11 cellular contexts compared by ENCODE assay signal in the genomic region with DNA sequence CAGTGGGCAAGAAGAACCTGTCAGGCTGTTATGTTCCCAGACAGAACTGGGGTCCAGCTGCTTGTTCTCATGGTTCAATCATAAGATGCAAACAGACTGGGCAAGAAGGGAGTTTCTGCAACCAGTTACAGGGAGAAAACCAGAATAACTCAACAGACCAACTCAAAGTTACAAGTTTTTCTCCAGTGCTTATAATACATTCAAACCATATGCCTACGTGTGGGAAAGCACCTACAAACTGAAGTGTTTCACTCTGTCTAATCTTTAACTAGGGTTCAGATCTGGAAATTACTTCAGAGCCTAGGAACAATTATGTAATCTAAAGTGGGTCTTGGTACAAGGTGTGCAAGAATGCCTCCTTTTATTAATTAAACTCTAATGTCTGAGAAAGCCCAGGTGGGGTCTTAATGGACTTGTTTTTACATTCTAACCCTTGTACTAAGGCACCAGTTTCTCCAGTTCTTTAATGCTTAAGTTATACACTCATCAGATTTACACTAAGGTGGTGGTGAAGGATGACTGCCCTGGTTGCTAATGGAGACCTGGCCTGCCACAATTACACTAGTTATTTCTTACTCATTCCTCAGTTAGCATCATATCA.
DNase-seq lines count a peak whose midpoint lies in the region; ATAC-seq and TF ChIP-seq lines count a peak whose summit lies in the region.
"Had no signal": no experiment of that assay in that cellular context is flagged by ENCODE, and none has a peak within 500 bp of the region (broad histone marks: within the 10 kb centered on the region; RNA-seq: fewer than 3 reads in every experiment).

No MANE protein-coding gene starts in this region.

- TF ChIP-seq CTCF in MM.1S (IDR thresholded peaks at IDR 0.05; ENCODE audit: low read length) = no peak
- no peak for TF ChIP-seq CTCF in WTC11 (IDR thresholded peaks at IDR 0.05)

- no peaks in the 10 kb centered on the region for H4K20me1 ChIP-seq in MM.1S (ENCODE audit: insufficient read depth, low read length)

- H3K36me3 ChIP-seq in MM.1S (replicated peaks; ENCODE audit: insufficient read depth, low read length) = no peaks in the 10 kb centered on the region

- H3K9ac ChIP-seq in MM.1S (ENCODE audit: low read length) = no peak overlapping the region

- H3K4me2 ChIP-seq in MM.1S (ENCODE audit: low read depth, low read length) = no peak overlapping the region

- no peak overlapping the region for H3K4me3 Mint-ChIP-seq in WTC11
- H3K4me3 Mint-ChIP-seq: T-helper 17 cell had no signal

- peak; percentile 73 for ATAC-seq in GM18867 (IDR thresholded peaks at IDR 0.05; ENCODE audit: unreplicated experiment)
- ATAC-seq in GM21619 (IDR thresholded peaks at IDR 0.05; ENCODE audit: unreplicated experiment) = peak; percentile 65
- peak; percentile 66 for ATAC-seq in HG03159 (IDR thresholded peaks at IDR 0.05; ENCODE audit: unreplicated experiment)
- peak; percentile 58 for ATAC-seq in left lobe of liver
- no peak for ATAC-seq in WTC11
- ATAC-seq: T-helper 17 cell had no signal

- H2AFZ ChIP-seq in MM.1S (ENCODE audit: low read length) = no peak overlapping the region

- H3K9me3 ChIP-seq in MM.1S (replicated peaks; ENCODE audit: insufficient read depth, low read length) = no peaks in the 10 kb centered on the region

- H3K4me1 ChIP-seq in MM.1S (ENCODE audit: low read length) = no peaks in the 10 kb centered on the region

- DNase-seq in left lobe of liver (ENCODE audit: low spot score) = no peak
- DNase-seq in MM.1S = no peak
- no peak for DNase-seq in WTC11 (ENCODE audit: low spot score)
- no peak for DNase-seq in AML-193 (lab: John Stamatoyannopoulos, UW)
- no peak for DNase-seq in SW480 (ENCODE audit: low spot score)
- DNase-seq: NCI-H1105 treated with DMSO at 0.1 percent for 48 hours; NK-92 treated with Interleukin-12 subunit alpha and Interleukin-12 subunit beta, amount 100 ng/mL, for 24 hours; T-helper 17 cell had no signal

- peaks cover 10% of the 10 kb centered on the region for H3K9me3 Mint-ChIP-seq in WTC11

- H3F3A ChIP-seq in MM.1S (ENCODE audit: insufficient read depth, low read length) = no peaks in the 10 kb centered on the region

- no peaks in the 10 kb centered on the region for H3K79me2 ChIP-seq in MM.1S (ENCODE audit: low read length)

- no peak overlapping the region for H3K27ac Mint-ChIP-seq in WTC11
- H3K27ac Mint-ChIP-seq: T-helper 17 cell had no signal

- no peaks in the 10 kb centered on the region; the same call in 1 of the 2 replicates for H3K27me3 Mint-ChIP-seq in WTC11 (ENCODE audit: low read depth)
- H3K27me3 Mint-ChIP-seq: T-helper 17 cell had no signal

- no peak overlapping the region for H3K27ac ChIP-seq in MM.1S (ENCODE audit: low read length)

- CTCF ChIA-PET in WTC11 (lab: Charles Lee) = no interaction called here

- H3K36me3 Mint-ChIP-seq in WTC11 = 0 out of 2 replicates have a peak, but pooled peaks cover 3% of the 10 kb centered on the region

- peaks cover 14% of the 10 kb centered on the region for H3K4me1 Mint-ChIP-seq in WTC11
- H3K4me1 Mint-ChIP-seq: T-helper 17 cell had no signal

- H3K27me3 ChIP-seq in MM.1S (replicated peaks; ENCODE audit: insufficient read depth, low read length) = no peaks in the 10 kb centered on the region

- H3K9me2 ChIP-seq in MM.1S (replicated peaks; ENCODE audit: insufficient read depth, low read length) = no peaks in the 10 kb centered on the region

- H3K4me3 ChIP-seq in MM.1S (ENCODE audit: low read length) = no peak overlapping the region

- POLR2A ChIA-PET in WTC11 (lab: Charles Lee) = no interaction called here

TF ChIP-seq in WTC11, 78 proteins besides CTCF, POLR2A, EP300 and RAD21 (continues in another document):
- no peak for TF ChIP-seq MYBL2 (CRISPR knock-in tag; IDR thresholded peaks at IDR 0.05)
- TF ChIP-seq, protein P1, sequence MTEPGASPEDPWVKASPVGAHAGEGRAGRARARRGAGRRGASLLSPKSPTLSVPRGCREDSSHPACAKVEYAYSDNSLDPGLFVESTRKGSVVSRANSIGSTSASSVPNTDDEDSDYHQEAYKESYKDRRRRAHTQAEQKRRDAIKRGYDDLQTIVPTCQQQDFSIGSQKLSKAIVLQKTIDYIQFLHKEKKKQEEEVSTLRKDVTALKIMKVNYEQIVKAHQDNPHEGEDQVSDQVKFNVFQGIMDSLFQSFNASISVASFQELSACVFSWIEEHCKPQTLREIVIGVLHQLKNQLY (CRISPR knock-in tag; IDR thresholded peaks at IDR 0.05) = no peak
- TF ChIP-seq, protein P2, sequence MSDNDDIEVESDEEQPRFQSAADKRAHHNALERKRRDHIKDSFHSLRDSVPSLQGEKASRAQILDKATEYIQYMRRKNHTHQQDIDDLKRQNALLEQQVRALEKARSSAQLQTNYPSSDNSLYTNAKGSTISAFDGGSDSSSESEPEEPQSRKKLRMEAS (CRISPR knock-in tag; IDR thresholded peaks at IDR 0.05) = no peak
- TF ChIP-seq GABPB1 (CRISPR knock-in tag; IDR thresholded peaks at IDR 0.05) = no peak
- no peak for TF ChIP-seq GRHL2 (CRISPR knock-in tag; IDR thresholded peaks at IDR 0.05; ENCODE audit: insufficient replicate concordance, severe bottlenecking)
- TF ChIP-seq, protein P3, sequence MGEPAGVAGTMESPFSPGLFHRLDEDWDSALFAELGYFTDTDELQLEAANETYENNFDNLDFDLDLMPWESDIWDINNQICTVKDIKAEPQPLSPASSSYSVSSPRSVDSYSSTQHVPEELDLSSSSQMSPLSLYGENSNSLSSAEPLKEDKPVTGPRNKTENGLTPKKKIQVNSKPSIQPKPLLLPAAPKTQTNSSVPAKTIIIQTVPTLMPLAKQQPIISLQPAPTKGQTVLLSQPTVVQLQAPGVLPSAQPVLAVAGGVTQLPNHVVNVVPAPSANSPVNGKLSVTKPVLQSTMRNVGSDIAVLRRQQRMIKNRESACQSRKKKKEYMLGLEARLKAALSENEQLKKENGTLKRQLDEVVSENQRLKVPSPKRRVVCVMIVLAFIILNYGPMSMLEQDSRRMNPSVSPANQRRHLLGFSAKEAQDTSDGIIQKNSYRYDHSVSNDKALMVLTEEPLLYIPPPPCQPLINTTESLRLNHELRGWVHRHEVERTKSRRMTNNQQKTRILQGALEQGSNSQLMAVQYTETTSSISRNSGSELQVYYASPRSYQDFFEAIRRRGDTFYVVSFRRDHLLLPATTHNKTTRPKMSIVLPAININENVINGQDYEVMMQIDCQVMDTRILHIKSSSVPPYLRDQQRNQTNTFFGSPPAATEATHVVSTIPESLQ (CRISPR knock-in tag; IDR thresholded peaks at IDR 0.05) = no peak
- no peak for TF ChIP-seq ZNF232 (CRISPR knock-in tag; IDR thresholded peaks at IDR 0.05)
- no peak for TF ChIP-seq NR1H2 (CRISPR knock-in tag; IDR thresholded peaks at IDR 0.05)
- no peak for TF ChIP-seq TP53 (CRISPR knock-in tag; IDR thresholded peaks at IDR 0.05)
- TF ChIP-seq, protein P4, sequence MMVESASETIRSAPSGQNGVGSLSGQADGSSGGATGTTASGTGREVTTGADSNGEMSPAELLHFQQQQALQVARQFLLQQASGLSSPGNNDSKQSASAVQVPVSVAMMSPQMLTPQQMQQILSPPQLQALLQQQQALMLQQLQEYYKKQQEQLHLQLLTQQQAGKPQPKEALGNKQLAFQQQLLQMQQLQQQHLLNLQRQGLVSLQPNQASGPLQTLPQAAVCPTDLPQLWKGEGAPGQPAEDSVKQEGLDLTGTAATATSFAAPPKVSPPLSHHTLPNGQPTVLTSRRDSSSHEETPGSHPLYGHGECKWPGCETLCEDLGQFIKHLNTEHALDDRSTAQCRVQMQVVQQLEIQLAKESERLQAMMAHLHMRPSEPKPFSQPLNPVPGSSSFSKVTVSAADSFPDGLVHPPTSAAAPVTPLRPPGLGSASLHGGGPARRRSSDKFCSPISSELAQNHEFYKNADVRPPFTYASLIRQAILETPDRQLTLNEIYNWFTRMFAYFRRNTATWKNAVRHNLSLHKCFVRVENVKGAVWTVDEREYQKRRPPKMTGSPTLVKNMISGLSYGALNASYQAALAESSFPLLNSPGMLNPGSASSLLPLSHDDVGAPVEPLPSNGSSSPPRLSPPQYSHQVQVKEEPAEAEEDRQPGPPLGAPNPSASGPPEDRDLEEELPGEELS (CRISPR knock-in tag; IDR thresholded peaks at IDR 0.05) = no peak
- TF ChIP-seq, protein P5, sequence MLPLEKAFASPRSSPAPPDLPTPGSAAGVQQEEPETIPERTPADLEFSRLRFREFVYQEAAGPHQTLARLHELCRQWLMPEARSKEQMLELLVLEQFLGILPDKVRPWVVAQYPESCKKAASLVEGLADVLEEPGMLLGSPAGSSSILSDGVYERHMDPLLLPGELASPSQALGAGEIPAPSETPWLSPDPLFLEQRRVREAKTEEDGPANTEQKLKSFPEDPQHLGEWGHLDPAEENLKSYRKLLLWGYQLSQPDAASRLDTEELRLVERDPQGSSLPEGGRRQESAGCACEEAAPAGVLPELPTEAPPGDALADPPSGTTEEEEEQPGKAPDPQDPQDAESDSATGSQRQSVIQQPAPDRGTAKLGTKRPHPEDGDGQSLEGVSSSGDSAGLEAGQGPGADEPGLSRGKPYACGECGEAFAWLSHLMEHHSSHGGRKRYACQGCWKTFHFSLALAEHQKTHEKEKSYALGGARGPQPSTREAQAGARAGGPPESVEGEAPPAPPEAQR (CRISPR knock-in tag; IDR thresholded peaks at IDR 0.05) = no peak
- TF ChIP-seq, protein P6, sequence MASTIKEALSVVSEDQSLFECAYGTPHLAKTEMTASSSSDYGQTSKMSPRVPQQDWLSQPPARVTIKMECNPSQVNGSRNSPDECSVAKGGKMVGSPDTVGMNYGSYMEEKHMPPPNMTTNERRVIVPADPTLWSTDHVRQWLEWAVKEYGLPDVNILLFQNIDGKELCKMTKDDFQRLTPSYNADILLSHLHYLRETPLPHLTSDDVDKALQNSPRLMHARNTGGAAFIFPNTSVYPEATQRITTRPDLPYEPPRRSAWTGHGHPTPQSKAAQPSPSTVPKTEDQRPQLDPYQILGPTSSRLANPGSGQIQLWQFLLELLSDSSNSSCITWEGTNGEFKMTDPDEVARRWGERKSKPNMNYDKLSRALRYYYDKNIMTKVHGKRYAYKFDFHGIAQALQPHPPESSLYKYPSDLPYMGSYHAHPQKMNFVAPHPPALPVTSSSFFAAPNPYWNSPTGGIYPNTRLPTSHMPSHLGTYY (CRISPR knock-in tag; IDR thresholded peaks at IDR 0.05) = no peak
- TF ChIP-seq CREB1 (CRISPR knock-in tag; IDR thresholded peaks at IDR 0.05) = no peak
- TF ChIP-seq NFE2L1 (CRISPR knock-in tag; IDR thresholded peaks at IDR 0.05) = no peak
- TF ChIP-seq, protein P7, sequence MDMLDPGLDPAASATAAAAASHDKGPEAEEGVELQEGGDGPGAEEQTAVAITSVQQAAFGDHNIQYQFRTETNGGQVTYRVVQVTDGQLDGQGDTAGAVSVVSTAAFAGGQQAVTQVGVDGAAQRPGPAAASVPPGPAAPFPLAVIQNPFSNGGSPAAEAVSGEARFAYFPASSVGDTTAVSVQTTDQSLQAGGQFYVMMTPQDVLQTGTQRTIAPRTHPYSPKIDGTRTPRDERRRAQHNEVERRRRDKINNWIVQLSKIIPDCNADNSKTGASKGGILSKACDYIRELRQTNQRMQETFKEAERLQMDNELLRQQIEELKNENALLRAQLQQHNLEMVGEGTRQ (CRISPR knock-in tag; IDR thresholded peaks at IDR 0.05) = no peak
